In the genomic region with DNA sequence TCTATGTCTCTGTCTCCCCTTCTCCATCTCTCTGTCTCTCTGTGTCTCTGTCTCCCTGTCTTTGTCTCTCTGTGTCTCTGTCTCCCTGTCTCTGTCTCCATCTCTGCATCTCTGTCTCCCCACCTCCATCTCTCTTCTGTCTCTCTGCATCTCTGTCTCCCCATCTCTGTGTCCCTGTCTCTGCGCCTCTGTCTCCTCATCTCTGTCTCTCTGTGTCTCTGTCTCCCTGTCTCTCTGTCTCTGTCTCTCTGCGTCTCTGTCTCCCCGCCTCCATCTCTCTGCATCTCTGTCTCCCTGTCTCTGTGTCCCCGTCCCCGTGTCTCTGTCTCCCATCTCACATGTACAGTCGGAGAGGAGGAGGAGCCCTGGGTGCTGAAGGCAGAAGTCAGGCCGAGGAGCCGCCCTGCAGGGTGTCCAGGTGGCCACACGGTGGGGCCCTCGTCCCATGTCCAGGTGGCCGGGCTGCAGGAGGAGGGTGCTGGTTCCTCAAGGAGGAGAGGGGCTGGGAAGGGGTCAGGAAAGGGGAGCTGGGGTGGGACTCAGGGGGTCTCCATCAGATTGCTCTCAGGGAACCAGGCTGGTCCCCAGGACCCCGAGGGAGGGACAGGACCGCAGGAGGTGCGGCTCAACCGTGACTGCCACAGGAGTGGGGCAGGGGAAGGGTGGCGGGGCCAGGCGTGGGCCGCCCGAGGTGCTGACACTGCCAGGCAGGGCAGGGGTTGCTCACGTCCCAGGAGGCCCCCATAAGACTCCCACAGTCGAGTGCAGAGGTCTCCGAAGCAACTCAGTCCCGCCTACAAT, we compare ENCODE assay signal across 1 cellular context.
TF ChIP-seq lines count a peak whose summit lies in the region.

No MANE protein-coding gene starts in this region.

TF ChIP-seq in HepG2, 621 proteins besides CTCF, POLR2A, EP300 and RAD21 (continues in another document):
- no peak for TF ChIP-seq ZNF879 (CRISPR knock-in tag; IDR thresholded peaks at IDR 0.05)
- peak; percentile 52; the same call in 1 of the 2 replicates for TF ChIP-seq ZSCAN31 (CRISPR knock-in tag; IDR thresholded peaks at IDR 0.05; ENCODE audit: low read depth)
- no peak for TF ChIP-seq MAZ (IDR thresholded peaks at IDR 0.05; ENCODE audit: borderline replicate concordance, low read depth, low read length)
- 0 out of 2 replicates have a peak, but pooled peaks have one; percentile 33 for TF ChIP-seq MAZ (CRISPR knock-in tag; IDR thresholded peaks at IDR 0.05; ENCODE audit: low read depth)
- TF ChIP-seq CBX5 (CRISPR knock-in tag; IDR thresholded peaks at IDR 0.05; ENCODE audit: borderline replicate concordance): peak; percentile 50; the same call in 1 of the 2 replicates
- TF ChIP-seq, protein P1, sequence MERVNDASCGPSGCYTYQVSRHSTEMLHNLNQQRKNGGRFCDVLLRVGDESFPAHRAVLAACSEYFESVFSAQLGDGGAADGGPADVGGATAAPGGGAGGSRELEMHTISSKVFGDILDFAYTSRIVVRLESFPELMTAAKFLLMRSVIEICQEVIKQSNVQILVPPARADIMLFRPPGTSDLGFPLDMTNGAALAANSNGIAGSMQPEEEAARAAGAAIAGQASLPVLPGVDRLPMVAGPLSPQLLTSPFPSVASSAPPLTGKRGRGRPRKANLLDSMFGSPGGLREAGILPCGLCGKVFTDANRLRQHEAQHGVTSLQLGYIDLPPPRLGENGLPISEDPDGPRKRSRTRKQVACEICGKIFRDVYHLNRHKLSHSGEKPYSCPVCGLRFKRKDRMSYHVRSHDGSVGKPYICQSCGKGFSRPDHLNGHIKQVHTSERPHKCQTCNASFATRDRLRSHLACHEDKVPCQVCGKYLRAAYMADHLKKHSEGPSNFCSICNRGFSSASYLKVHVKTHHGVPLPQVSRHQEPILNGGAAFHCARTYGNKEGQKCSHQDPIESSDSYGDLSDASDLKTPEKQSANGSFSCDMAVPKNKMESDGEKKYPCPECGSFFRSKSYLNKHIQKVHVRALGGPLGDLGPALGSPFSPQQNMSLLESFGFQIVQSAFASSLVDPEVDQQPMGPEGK (CRISPR knock-in tag; IDR thresholded peaks at IDR 0.05): peak; percentile 43; the same call in 1 of the 2 replicates
- peak; percentile 67 for TF ChIP-seq JARID2 (CRISPR knock-in tag; IDR thresholded peaks at IDR 0.05; ENCODE audit: insufficient replicate concordance)
- TF ChIP-seq GATAD1 (CRISPR knock-in tag; IDR thresholded peaks at IDR 0.05): peak; percentile 30; the same call in 1 of the 2 replicates
- TF ChIP-seq REPIN1 (CRISPR knock-in tag; IDR thresholded peaks at IDR 0.05; ENCODE audit: borderline replicate concordance, low read depth): 0 out of 2 replicates have a peak, but pooled peaks have one; percentile 45
- TF ChIP-seq, protein P2, sequence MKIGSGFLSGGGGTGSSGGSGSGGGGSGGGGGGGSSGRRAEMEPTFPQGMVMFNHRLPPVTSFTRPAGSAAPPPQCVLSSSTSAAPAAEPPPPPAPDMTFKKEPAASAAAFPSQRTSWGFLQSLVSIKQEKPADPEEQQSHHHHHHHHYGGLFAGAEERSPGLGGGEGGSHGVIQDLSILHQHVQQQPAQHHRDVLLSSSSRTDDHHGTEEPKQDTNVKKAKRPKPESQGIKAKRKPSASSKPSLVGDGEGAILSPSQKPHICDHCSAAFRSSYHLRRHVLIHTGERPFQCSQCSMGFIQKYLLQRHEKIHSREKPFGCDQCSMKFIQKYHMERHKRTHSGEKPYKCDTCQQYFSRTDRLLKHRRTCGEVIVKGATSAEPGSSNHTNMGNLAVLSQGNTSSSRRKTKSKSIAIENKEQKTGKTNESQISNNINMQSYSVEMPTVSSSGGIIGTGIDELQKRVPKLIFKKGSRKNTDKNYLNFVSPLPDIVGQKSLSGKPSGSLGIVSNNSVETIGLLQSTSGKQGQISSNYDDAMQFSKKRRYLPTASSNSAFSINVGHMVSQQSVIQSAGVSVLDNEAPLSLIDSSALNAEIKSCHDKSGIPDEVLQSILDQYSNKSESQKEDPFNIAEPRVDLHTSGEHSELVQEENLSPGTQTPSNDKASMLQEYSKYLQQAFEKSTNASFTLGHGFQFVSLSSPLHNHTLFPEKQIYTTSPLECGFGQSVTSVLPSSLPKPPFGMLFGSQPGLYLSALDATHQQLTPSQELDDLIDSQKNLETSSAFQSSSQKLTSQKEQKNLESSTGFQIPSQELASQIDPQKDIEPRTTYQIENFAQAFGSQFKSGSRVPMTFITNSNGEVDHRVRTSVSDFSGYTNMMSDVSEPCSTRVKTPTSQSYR (CRISPR knock-in tag; IDR thresholded peaks at IDR 0.05; ENCODE audit: borderline replicate concordance): 0 out of 2 replicates have a peak, but pooled peaks have one; percentile 22
- peak; percentile 71 for TF ChIP-seq ZNF263 (CRISPR knock-in tag; IDR thresholded peaks at IDR 0.05)
- no peak for TF ChIP-seq ARID2 (CRISPR knock-in tag; IDR thresholded peaks at IDR 0.05; ENCODE audit: borderline replicate concordance)
- 0 out of 2 replicates have a peak, but pooled peaks have one; percentile 34 for TF ChIP-seq SALL2 (CRISPR knock-in tag; IDR thresholded peaks at IDR 0.05)
- TF ChIP-seq KDM3A (CRISPR knock-in tag; IDR thresholded peaks at IDR 0.05; ENCODE audit: low read depth): peak; percentile 79; the same call in 1 of the 2 replicates
- TF ChIP-seq, protein P3, sequence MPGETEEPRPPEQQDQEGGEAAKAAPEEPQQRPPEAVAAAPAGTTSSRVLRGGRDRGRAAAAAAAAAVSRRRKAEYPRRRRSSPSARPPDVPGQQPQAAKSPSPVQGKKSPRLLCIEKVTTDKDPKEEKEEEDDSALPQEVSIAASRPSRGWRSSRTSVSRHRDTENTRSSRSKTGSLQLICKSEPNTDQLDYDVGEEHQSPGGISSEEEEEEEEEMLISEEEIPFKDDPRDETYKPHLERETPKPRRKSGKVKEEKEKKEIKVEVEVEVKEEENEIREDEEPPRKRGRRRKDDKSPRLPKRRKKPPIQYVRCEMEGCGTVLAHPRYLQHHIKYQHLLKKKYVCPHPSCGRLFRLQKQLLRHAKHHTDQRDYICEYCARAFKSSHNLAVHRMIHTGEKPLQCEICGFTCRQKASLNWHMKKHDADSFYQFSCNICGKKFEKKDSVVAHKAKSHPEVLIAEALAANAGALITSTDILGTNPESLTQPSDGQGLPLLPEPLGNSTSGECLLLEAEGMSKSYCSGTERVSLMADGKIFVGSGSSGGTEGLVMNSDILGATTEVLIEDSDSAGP (CRISPR knock-in tag; IDR thresholded peaks at IDR 0.05; ENCODE audit: borderline replicate concordance): 0 out of 2 replicates have a peak, but pooled peaks have one; percentile 45
- no peak for TF ChIP-seq ZNF224 (CRISPR knock-in tag; IDR thresholded peaks at IDR 0.05)
- TF ChIP-seq ZNF773 (CRISPR knock-in tag; IDR thresholded peaks at IDR 0.05; ENCODE audit: borderline replicate concordance): no peak
- 0 out of 2 replicates have a peak, but pooled peaks have one; percentile 42 for TF ChIP-seq ZNF619 (CRISPR knock-in tag; IDR thresholded peaks at IDR 0.05)
- TF ChIP-seq CBFB (CRISPR knock-in tag; IDR thresholded peaks at IDR 0.05): 0 out of 2 replicates have a peak, but pooled peaks have one; percentile 47
- TF ChIP-seq SP5 (CRISPR knock-in tag; IDR thresholded peaks at IDR 0.05; ENCODE audit: borderline replicate concordance, low read depth): 0 out of 2 replicates have a peak, but pooled peaks have one; percentile 16
- 0 out of 2 replicates have a peak, but pooled peaks have one; percentile 45 for TF ChIP-seq EEA1 (CRISPR knock-in tag; IDR thresholded peaks at IDR 0.05; ENCODE audit: borderline replicate concordance)
- no peak for TF ChIP-seq MZF1 (CRISPR knock-in tag; IDR thresholded peaks at IDR 0.05; ENCODE audit: borderline replicate concordance)
- no peak for TF ChIP-seq SOX13 (IDR thresholded peaks at IDR 0.05)
- TF ChIP-seq SOX13 (CRISPR knock-in tag; conservative IDR thresholded peaks at IDR 0.05 in 1 of 2, IDR thresholded peaks at IDR 0.05 in 1 of 2): 0 out of 4 replicates have a peak, but pooled peaks of 1 of the 2 experiments have one; percentile 14
- no peak for TF ChIP-seq ZNF33B (CRISPR knock-in tag; IDR thresholded peaks at IDR 0.05)
- TF ChIP-seq PCBP1 (IDR thresholded peaks at IDR 0.05; ENCODE audit: borderline replicate concordance, low read depth, low read length): 0 out of 2 replicates have a peak, but pooled peaks have one; percentile 11
- peak; percentile 96 for TF ChIP-seq STAG1 (CRISPR knock-in tag; IDR thresholded peaks at IDR 0.05)
- 0 out of 2 replicates have a peak, but pooled peaks have one; percentile 28 for TF ChIP-seq ERF (CRISPR knock-in tag; IDR thresholded peaks at IDR 0.05)
- no peak for TF ChIP-seq ZNF816 (CRISPR knock-in tag; IDR thresholded peaks at IDR 0.05; ENCODE audit: borderline replicate concordance)
- TF ChIP-seq MXD4 (CRISPR knock-in tag; IDR thresholded peaks at IDR 0.05): no peak
- no peak for TF ChIP-seq ZNF230 (CRISPR knock-in tag; IDR thresholded peaks at IDR 0.05)
- TF ChIP-seq, protein P4, sequence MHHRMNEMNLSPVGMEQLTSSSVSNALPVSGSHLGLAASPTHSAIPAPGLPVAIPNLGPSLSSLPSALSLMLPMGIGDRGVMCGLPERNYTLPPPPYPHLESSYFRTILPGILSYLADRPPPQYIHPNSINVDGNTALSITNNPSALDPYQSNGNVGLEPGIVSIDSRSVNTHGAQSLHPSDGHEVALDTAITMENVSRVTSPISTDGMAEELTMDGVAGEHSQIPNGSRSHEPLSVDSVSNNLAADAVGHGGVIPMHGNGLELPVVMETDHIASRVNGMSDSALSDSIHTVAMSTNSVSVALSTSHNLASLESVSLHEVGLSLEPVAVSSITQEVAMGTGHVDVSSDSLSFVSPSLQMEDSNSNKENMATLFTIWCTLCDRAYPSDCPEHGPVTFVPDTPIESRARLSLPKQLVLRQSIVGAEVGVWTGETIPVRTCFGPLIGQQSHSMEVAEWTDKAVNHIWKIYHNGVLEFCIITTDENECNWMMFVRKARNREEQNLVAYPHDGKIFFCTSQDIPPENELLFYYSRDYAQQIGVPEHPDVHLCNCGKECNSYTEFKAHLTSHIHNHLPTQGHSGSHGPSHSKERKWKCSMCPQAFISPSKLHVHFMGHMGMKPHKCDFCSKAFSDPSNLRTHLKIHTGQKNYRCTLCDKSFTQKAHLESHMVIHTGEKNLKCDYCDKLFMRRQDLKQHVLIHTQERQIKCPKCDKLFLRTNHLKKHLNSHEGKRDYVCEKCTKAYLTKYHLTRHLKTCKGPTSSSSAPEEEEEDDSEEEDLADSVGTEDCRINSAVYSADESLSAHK (CRISPR knock-in tag; IDR thresholded peaks at IDR 0.05; ENCODE audit: borderline replicate concordance): no peak
- TF ChIP-seq, protein P5, sequence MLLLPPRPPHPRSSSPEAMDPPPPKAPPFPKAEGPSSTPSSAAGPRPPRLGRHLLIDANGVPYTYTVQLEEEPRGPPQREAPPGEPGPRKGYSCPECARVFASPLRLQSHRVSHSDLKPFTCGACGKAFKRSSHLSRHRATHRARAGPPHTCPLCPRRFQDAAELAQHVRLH (CRISPR knock-in tag; IDR thresholded peaks at IDR 0.05; ENCODE audit: borderline replicate concordance, low read depth): 0 out of 2 replicates have a peak, but pooled peaks have one; percentile 33
- peak; percentile 65 for TF ChIP-seq ZNF331 (CRISPR knock-in tag; IDR thresholded peaks at IDR 0.05)
- TF ChIP-seq NR2F6 (IDR thresholded peaks at IDR 0.05): no peak
- TF ChIP-seq NR2F6 (CRISPR knock-in tag; IDR thresholded peaks at IDR 0.05): no peak
- no peak for TF ChIP-seq MAFF (IDR thresholded peaks at IDR 0.05; ENCODE audit: low read depth, low read length)
- TF ChIP-seq, protein P6, sequence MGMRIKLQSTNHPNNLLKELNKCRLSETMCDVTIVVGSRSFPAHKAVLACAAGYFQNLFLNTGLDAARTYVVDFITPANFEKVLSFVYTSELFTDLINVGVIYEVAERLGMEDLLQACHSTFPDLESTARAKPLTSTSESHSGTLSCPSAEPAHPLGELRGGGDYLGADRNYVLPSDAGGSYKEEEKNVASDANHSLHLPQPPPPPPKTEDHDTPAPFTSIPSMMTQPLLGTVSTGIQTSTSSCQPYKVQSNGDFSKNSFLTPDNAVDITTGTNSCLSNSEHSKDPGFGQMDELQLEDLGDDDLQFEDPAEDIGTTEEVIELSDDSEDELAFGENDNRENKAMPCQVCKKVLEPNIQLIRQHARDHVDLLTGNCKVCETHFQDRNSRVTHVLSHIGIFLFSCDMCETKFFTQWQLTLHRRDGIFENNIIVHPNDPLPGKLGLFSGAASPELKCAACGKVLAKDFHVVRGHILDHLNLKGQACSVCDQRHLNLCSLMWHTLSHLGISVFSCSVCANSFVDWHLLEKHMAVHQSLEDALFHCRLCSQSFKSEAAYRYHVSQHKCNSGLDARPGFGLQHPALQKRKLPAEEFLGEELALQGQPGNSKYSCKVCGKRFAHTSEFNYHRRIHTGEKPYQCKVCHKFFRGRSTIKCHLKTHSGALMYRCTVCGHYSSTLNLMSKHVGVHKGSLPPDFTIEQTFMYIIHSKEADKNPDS (CRISPR knock-in tag; IDR thresholded peaks at IDR 0.05): no peak
- TF ChIP-seq, protein P7, sequence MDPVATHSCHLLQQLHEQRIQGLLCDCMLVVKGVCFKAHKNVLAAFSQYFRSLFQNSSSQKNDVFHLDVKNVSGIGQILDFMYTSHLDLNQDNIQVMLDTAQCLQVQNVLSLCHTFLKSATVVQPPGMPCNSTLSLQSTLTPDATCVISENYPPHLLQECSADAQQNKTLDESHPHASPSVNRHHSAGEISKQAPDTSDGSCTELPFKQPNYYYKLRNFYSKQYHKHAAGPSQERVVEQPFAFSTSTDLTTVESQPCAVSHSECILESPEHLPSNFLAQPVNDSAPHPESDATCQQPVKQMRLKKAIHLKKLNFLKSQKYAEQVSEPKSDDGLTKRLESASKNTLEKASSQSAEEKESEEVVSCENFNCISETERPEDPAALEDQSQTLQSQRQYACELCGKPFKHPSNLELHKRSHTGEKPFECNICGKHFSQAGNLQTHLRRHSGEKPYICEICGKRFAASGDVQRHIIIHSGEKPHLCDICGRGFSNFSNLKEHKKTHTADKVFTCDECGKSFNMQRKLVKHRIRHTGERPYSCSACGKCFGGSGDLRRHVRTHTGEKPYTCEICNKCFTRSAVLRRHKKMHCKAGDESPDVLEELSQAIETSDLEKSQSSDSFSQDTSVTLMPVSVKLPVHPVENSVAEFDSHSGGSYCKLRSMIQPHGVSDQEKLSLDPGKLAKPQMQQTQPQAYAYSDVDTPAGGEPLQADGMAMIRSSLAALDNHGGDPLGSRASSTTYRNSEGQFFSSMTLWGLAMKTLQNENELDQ (CRISPR knock-in tag; IDR thresholded peaks at IDR 0.05; ENCODE audit: borderline replicate concordance): peak; percentile 74; the same call in 1 of the 2 replicates
- TF ChIP-seq, protein P8, sequence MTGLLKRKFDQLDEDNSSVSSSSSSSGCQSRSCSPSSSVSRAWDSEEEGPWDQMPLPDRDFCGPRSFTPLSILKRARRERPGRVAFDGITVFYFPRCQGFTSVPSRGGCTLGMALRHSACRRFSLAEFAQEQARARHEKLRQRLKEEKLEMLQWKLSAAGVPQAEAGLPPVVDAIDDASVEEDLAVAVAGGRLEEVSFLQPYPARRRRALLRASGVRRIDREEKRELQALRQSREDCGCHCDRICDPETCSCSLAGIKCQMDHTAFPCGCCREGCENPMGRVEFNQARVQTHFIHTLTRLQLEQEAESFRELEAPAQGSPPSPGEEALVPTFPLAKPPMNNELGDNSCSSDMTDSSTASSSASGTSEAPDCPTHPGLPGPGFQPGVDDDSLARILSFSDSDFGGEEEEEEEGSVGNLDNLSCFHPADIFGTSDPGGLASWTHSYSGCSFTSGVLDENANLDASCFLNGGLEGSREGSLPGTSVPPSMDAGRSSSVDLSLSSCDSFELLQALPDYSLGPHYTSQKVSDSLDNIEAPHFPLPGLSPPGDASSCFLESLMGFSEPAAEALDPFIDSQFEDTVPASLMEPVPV (CRISPR knock-in tag; IDR thresholded peaks at IDR 0.05): no peak
- TF ChIP-seq ZNF570 (CRISPR knock-in tag; IDR thresholded peaks at IDR 0.05; ENCODE audit: borderline replicate concordance): no peak
